9 cellular contexts compared by ENCODE assay signal in the genomic region with DNA sequence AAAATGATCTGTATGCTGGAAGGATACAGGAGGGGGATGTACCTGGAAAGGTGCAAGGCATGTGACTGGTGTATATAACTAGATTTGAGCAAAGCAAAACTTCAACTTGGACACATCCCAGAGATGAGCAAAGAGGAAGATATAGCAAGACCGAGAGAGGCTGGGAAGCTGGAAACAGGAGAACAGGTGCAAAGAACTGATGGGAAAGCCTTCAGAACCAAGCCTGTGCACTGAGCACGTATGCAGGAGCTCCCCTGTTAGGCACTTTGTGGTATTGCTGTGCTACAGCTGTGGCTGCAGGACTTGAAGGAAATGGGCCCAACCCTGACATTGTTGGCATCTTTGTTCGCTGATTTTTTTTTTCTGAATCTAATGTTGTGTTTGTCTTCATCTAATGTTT.
DNase-seq lines count a peak whose midpoint lies in the region; ATAC-seq and TF ChIP-seq lines count a peak whose summit lies in the region.
"Had no signal": no experiment of that assay in that cellular context is flagged by ENCODE, and none has a peak within 500 bp of the region (broad histone marks: within the 10 kb centered on the region; RNA-seq: fewer than 3 reads in every experiment).

No MANE protein-coding gene starts in this region.

- H3K36me3 Mint-ChIP-seq in WTC11 = no peaks in the 10 kb centered on the region

- H3K27me3 Mint-ChIP-seq in WTC11 (ENCODE audit: low read depth) = no peaks in the 10 kb centered on the region

- no peaks in the 10 kb centered on the region for H3K36me3 ChIP-seq in right lobe of liver

- DNase-seq in DMS79 (lab: John Stamatoyannopoulos, UW) = peak; percentile 7
- DNase-seq in HPDE6-E6E7 (ENCODE audit: extremely low spot score) = peak; percentile 26
- peak; percentile 44 for DNase-seq in WTC11 (ENCODE audit: low spot score)
- no peak for DNase-seq in right lobe of liver
- DNase-seq in KBM-7 = no peak
- DNase-seq: SHP77 had no signal

- 72% methylated on average over 2 of the region's 3 CpGs for WGBS in right lobe of liver (ENCODE audit: insufficient coverage, low coverage, low lambda C conversion rate, missing lambda C conversion rate)

- H3K27ac Mint-ChIP-seq in WTC11 = no peak overlapping the region

- CTCF ChIA-PET in WTC11 (lab: Charles Lee) = interaction anchor here (0.7 to 2.1 kb wide), 19 partner anchors 9 to 438 kb away, joined by 3 to 8 read pairs (median 5); no protein-coding TSS in a partner anchor

- H3K9me3 ChIP-seq in right lobe of liver = no peaks in the 10 kb centered on the region

- TF ChIP-seq CTCF in WTC11 (IDR thresholded peaks at IDR 0.05) = no peak
- TF ChIP-seq CTCF in right lobe of liver (IDR thresholded peaks at IDR 0.05) = peak; percentile 27 to 48 (median 34)

- H3K27ac ChIP-seq in right lobe of liver = no peak overlapping the region

- POLR2A ChIA-PET in WTC11 (lab: Charles Lee) = no interaction called here

- no peak overlapping the region for H3K4me3 Mint-ChIP-seq in WTC11

- TF ChIP-seq POLR2A in right lobe of liver (IDR thresholded peaks at IDR 0.05) = no peak

- H3K27me3 ChIP-seq in right lobe of liver = no peaks in the 10 kb centered on the region

- intact Hi-C loops in right lobe of liver (cut with DNase I) = no loop called here

- peak; percentile 94 for ATAC-seq in WTC11
- ATAC-seq in right lobe of liver = peak in 3 of 4 donors; percentile 56 to 70 (median 59)
- no peak for ATAC-seq in HG03439 (IDR thresholded peaks at IDR 0.05; ENCODE audit: unreplicated experiment)
- no peak for ATAC-seq in GM18858 (IDR thresholded peaks at IDR 0.05; ENCODE audit: unreplicated experiment)
- no peak for ATAC-seq in HG02588 (IDR thresholded peaks at IDR 0.05; ENCODE audit: unreplicated experiment)

- peaks cover 14% of the 10 kb centered on the region for H3K4me1 Mint-ChIP-seq in WTC11

- peaks cover 8% of the 10 kb centered on the region for H3K9me3 Mint-ChIP-seq in WTC11

- in situ Hi-C loops in KBM-7 (cut with MboI; ENCODE audit: low pct_unique_long_range_greater_than_20kb, low sequenced_read_pairs) = no loop called here

- H3K4me3 ChIP-seq in right lobe of liver = no peak overlapping the region

- H3K4me1 ChIP-seq in right lobe of liver = no peaks in the 10 kb centered on the region

TF ChIP-seq in WTC11, 78 proteins besides CTCF, POLR2A, EP300 and RAD21:
- TF ChIP-seq HMGA2 (CRISPR knock-in tag; IDR thresholded peaks at IDR 0.05) = no peak
- no peak for TF ChIP-seq SOX15 (CRISPR knock-in tag; IDR thresholded peaks at IDR 0.05)
- TF ChIP-seq, protein P1, sequence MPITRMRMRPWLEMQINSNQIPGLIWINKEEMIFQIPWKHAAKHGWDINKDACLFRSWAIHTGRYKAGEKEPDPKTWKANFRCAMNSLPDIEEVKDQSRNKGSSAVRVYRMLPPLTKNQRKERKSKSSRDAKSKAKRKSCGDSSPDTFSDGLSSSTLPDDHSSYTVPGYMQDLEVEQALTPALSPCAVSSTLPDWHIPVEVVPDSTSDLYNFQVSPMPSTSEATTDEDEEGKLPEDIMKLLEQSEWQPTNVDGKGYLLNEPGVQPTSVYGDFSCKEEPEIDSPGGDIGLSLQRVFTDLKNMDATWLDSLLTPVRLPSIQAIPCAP (CRISPR knock-in tag; IDR thresholded peaks at IDR 0.05) = no peak
- TF ChIP-seq, protein P2, sequence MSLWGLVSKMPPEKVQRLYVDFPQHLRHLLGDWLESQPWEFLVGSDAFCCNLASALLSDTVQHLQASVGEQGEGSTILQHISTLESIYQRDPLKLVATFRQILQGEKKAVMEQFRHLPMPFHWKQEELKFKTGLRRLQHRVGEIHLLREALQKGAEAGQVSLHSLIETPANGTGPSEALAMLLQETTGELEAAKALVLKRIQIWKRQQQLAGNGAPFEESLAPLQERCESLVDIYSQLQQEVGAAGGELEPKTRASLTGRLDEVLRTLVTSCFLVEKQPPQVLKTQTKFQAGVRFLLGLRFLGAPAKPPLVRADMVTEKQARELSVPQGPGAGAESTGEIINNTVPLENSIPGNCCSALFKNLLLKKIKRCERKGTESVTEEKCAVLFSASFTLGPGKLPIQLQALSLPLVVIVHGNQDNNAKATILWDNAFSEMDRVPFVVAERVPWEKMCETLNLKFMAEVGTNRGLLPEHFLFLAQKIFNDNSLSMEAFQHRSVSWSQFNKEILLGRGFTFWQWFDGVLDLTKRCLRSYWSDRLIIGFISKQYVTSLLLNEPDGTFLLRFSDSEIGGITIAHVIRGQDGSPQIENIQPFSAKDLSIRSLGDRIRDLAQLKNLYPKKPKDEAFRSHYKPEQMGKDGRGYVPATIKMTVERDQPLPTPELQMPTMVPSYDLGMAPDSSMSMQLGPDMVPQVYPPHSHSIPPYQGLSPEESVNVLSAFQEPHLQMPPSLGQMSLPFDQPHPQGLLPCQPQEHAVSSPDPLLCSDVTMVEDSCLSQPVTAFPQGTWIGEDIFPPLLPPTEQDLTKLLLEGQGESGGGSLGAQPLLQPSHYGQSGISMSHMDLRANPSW (CRISPR knock-in tag; conservative IDR thresholded peaks at IDR 0.05; ENCODE audit: low read depth) = no peak
- no peak for TF ChIP-seq ESRRA (CRISPR knock-in tag; IDR thresholded peaks at IDR 0.05; ENCODE audit: borderline replicate concordance)
- TF ChIP-seq, protein P3, sequence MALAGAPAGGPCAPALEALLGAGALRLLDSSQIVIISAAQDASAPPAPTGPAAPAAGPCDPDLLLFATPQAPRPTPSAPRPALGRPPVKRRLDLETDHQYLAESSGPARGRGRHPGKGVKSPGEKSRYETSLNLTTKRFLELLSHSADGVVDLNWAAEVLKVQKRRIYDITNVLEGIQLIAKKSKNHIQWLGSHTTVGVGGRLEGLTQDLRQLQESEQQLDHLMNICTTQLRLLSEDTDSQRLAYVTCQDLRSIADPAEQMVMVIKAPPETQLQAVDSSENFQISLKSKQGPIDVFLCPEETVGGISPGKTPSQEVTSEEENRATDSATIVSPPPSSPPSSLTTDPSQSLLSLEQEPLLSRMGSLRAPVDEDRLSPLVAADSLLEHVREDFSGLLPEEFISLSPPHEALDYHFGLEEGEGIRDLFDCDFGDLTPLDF (CRISPR knock-in tag; IDR thresholded peaks at IDR 0.05) = no peak
- no peak for TF ChIP-seq IRF2 (CRISPR knock-in tag; IDR thresholded peaks at IDR 0.05; ENCODE audit: borderline replicate concordance, low read depth)
- no peak for TF ChIP-seq NR3C1 (CRISPR knock-in tag; conservative IDR thresholded peaks at IDR 0.05; ENCODE audit: low read depth)
- TF ChIP-seq GRHL2 (CRISPR knock-in tag; IDR thresholded peaks at IDR 0.05; ENCODE audit: insufficient replicate concordance, severe bottlenecking) = no peak
- TF ChIP-seq FOXJ3 (CRISPR knock-in tag; IDR thresholded peaks at IDR 0.05; ENCODE audit: borderline replicate concordance) = no peak
- TF ChIP-seq, protein P4, sequence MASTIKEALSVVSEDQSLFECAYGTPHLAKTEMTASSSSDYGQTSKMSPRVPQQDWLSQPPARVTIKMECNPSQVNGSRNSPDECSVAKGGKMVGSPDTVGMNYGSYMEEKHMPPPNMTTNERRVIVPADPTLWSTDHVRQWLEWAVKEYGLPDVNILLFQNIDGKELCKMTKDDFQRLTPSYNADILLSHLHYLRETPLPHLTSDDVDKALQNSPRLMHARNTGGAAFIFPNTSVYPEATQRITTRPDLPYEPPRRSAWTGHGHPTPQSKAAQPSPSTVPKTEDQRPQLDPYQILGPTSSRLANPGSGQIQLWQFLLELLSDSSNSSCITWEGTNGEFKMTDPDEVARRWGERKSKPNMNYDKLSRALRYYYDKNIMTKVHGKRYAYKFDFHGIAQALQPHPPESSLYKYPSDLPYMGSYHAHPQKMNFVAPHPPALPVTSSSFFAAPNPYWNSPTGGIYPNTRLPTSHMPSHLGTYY (CRISPR knock-in tag; IDR thresholded peaks at IDR 0.05) = no peak
- TF ChIP-seq ZNF138 (CRISPR knock-in tag; conservative IDR thresholded peaks at IDR 0.05) = no peak

Comparison
In these comparisons a context has a peak if more than half of its experiments do, and no peak if none do; other contexts are left out.
1. DNase-seq: peak in DMS79 (single experiment), HPDE6-E6E7 (single experiment) and WTC11 (single experiment); none in right lobe of liver (0 of 3) and KBM-7 (single experiment).
2. ATAC-seq: peak in WTC11 (single experiment) and right lobe of liver (3 of 4); none in HG03439 (single experiment), GM18858 (single experiment) and HG02588 (single experiment).